In genomic region chr12:79935021-79935623, GRCh38 we compare ENCODE assay signal across 1 cellular context.
TF ChIP-seq lines count a peak whose summit lies in the region.

Gene PPP1R12A, minus strand, starts transcription at chr12:79935097. Its CDS starts 166 bp downstream, at chr12:79934931.

TF ChIP-seq in HepG2, 621 proteins besides CTCF, POLR2A, EP300 and RAD21 (continued from another document and continues in another):
- TF ChIP-seq ZNF280D (CRISPR knock-in tag; IDR thresholded peaks at IDR 0.05) (0 out of 2 replicates have a peak, but pooled peaks have one; percentile 19), IKZF4 (CRISPR knock-in tag; IDR thresholded peaks at IDR 0.05; ENCODE audit: borderline replicate concordance, low read depth, not compliant biosample characterization) (no peak), ZNF207 (IDR thresholded peaks at IDR 0.05; ENCODE audit: borderline replicate concordance) (no peak), ZNF850 (CRISPR knock-in tag; conservative IDR thresholded peaks at IDR 0.05) (no peak), TRIM22 (IDR thresholded peaks at IDR 0.05) (no peak), SATB2 (CRISPR knock-in tag; IDR thresholded peaks at IDR 0.05) (0 out of 2 replicates have a peak, but pooled peaks have one; percentile 69), YEATS4 (CRISPR knock-in tag; IDR thresholded peaks at IDR 0.05; ENCODE audit: borderline replicate concordance) (peak; percentile 62; the same call in 1 of the 2 replicates), ZNF574 (CRISPR knock-in tag; IDR thresholded peaks at IDR 0.05) (peak; percentile 99), ZNF225 (CRISPR knock-in tag; IDR thresholded peaks at IDR 0.05) (no peak), ZNF790 (CRISPR knock-in tag; IDR thresholded peaks at IDR 0.05; ENCODE audit: borderline replicate concordance) (no peak), ZNF564 (CRISPR knock-in tag; IDR thresholded peaks at IDR 0.05) (0 out of 2 replicates have a peak, but pooled peaks have one; percentile 36), CREB3 (CRISPR knock-in tag; IDR thresholded peaks at IDR 0.05) (no peak), CHCHD3 (CRISPR knock-in tag; IDR thresholded peaks at IDR 0.05) (no peak), ZNF513 (CRISPR knock-in tag; conservative IDR thresholded peaks at IDR 0.05) (no peak), TOPORS (CRISPR knock-in tag; IDR thresholded peaks at IDR 0.05) (peak; percentile 75; the same call in 1 of the 2 replicates), ZNF572 (CRISPR knock-in tag; IDR thresholded peaks at IDR 0.05) (no peak), LCORL (IDR thresholded peaks at IDR 0.05) (no peak), LCORL (CRISPR knock-in tag; IDR thresholded peaks at IDR 0.05) (0 out of 2 replicates have a peak, but pooled peaks have one; percentile 35), ZSCAN22 (CRISPR knock-in tag; IDR thresholded peaks at IDR 0.05) (no peak), ZFP41 (CRISPR knock-in tag; IDR thresholded peaks at IDR 0.05; ENCODE audit: borderline replicate concordance) (no peak), GATAD2A (CRISPR knock-in tag; IDR thresholded peaks at IDR 0.05) (peak; percentile 27; the same call in 1 of the 2 replicates), GTF2F1 (IDR thresholded peaks at IDR 0.05; ENCODE audit: low read length) (no peak), SOX5 (CRISPR knock-in tag; IDR thresholded peaks at IDR 0.05; ENCODE audit: borderline replicate concordance) (peak; percentile 28; the same call in 1 of the 2 replicates), SALL1 (CRISPR knock-in tag; IDR thresholded peaks at IDR 0.05) (peak; percentile 66; the same call in 1 of the 2 replicates), U2AF2 (IDR thresholded peaks at IDR 0.05; ENCODE audit: low read depth, low read length) (no peak), THAP7 (CRISPR knock-in tag; IDR thresholded peaks at IDR 0.05) (0 out of 2 replicates have a peak, but pooled peaks have one; percentile 63), NFKB2 (CRISPR knock-in tag; IDR thresholded peaks at IDR 0.05; ENCODE audit: borderline replicate concordance) (peak; percentile 43; the same call in 1 of the 2 replicates), ZNF343 (CRISPR knock-in tag; IDR thresholded peaks at IDR 0.05) (0 out of 2 replicates have a peak, but pooled peaks have one; percentile 53), ZNF782 (CRISPR knock-in tag; IDR thresholded peaks at IDR 0.05; ENCODE audit: borderline replicate concordance) (peak; percentile 86; the same call in 1 of the 2 replicates), ZNF7 (CRISPR knock-in tag; IDR thresholded peaks at IDR 0.05) (no peak), SAFB2 (CRISPR knock-in tag; IDR thresholded peaks at IDR 0.05; ENCODE audit: borderline replicate concordance, low read depth) (no peak), ZNF121 (CRISPR knock-in tag; IDR thresholded peaks at IDR 0.05) (0 out of 2 replicates have a peak, but pooled peaks have one; percentile 5), CBX2 (IDR thresholded peaks at IDR 0.05; ENCODE audit: low read depth, low read length) (no peak), CBX2 (CRISPR knock-in tag; IDR thresholded peaks at IDR 0.05; ENCODE audit: low read depth) (no peak), ZNF841 (CRISPR knock-in tag; IDR thresholded peaks at IDR 0.05; ENCODE audit: borderline replicate concordance) (no peak), ELF4 (CRISPR knock-in tag; IDR thresholded peaks at IDR 0.05; ENCODE audit: borderline replicate concordance) (peak; percentile 15; the same call in 1 of the 2 replicates), HES4 (CRISPR knock-in tag; IDR thresholded peaks at IDR 0.05; ENCODE audit: borderline replicate concordance) (no peak), ZNF558 (CRISPR knock-in tag; IDR thresholded peaks at IDR 0.05; ENCODE audit: borderline replicate concordance) (no peak), PHF8 (CRISPR knock-in tag; IDR thresholded peaks at IDR 0.05) (peak; percentile 84), ZNF691 (CRISPR knock-in tag; IDR thresholded peaks at IDR 0.05; ENCODE audit: borderline replicate concordance, low read depth) (no peak), ARID2 (CRISPR knock-in tag; IDR thresholded peaks at IDR 0.05; ENCODE audit: borderline replicate concordance) (peak; percentile 86), MXD1 (CRISPR knock-in tag; IDR thresholded peaks at IDR 0.05) (no peak), TEAD2 (CRISPR knock-in tag; IDR thresholded peaks at IDR 0.05) (no peak), BRD4 (CRISPR knock-in tag; IDR thresholded peaks at IDR 0.05) (0 out of 2 replicates have a peak, but pooled peaks have one; percentile 15), POGZ (CRISPR knock-in tag; IDR thresholded peaks at IDR 0.05) (peak; percentile 95), SRF (IDR thresholded peaks at IDR 0.05; ENCODE audit: low read depth, low read length) (no peak), XRCC5 (optimal IDR thresholded peaks at IDR 0.05; ENCODE audit: low read length) (peak; percentile 66), NFE2L2 (IDR thresholded peaks at IDR 0.05; ENCODE audit: low read length) (no peak), AHR (CRISPR knock-in tag; IDR thresholded peaks at IDR 0.05) (no peak), HDAC1 (CRISPR knock-in tag; IDR thresholded peaks at IDR 0.05) (peak; percentile 46), FOXK2 (IDR thresholded peaks at IDR 0.05) (no peak), NPAS2 (CRISPR knock-in tag; IDR thresholded peaks at IDR 0.05; ENCODE audit: borderline replicate concordance) (no peak), KDM5A (IDR thresholded peaks at IDR 0.05; ENCODE audit: borderline replicate concordance, low read length) (peak; percentile 40; the same call in 1 of the 2 replicates), ASH2L (IDR thresholded peaks at IDR 0.05; ENCODE audit: insufficient read length, low read depth, low read length) (peak; percentile 63), ZNF800 (CRISPR knock-in tag; IDR thresholded peaks at IDR 0.05) (0 out of 2 replicates have a peak, but pooled peaks have one; percentile 26), HDAC6 (IDR thresholded peaks at IDR 0.05; ENCODE audit: low read depth, low read length) (no peak), ZNF383 (CRISPR knock-in tag; IDR thresholded peaks at IDR 0.05; ENCODE audit: borderline replicate concordance) (0 out of 2 replicates have a peak, but pooled peaks have one; percentile 15), PAX8 (CRISPR knock-in tag; IDR thresholded peaks at IDR 0.05; ENCODE audit: borderline replicate concordance) (no peak), ARNT2 (CRISPR knock-in tag; IDR thresholded peaks at IDR 0.05; ENCODE audit: low read depth) (peak; percentile 88), ZNF713 (CRISPR knock-in tag; IDR thresholded peaks at IDR 0.05) (no peak), SNRNP70 (IDR thresholded peaks at IDR 0.05; ENCODE audit: low read depth, low read length) (no peak), DR1 (CRISPR knock-in tag; IDR thresholded peaks at IDR 0.05) (peak; percentile 53), ZSCAN29 (CRISPR knock-in tag; conservative IDR thresholded peaks at IDR 0.05) (no peak), CENPX (CRISPR knock-in tag; IDR thresholded peaks at IDR 0.05) (no peak)
